Comparison of ENCODE assay signal across 12 cellular contexts in genomic region chr4:73661646-73662119, GRCh38. TPM values are rescaled to one million over a fixed set of nuclear protein-coding genes. Genes with fewer than 3 reads are reported as not detected.
DNase-seq lines count a peak whose midpoint lies in the region; ATAC-seq and TF ChIP-seq lines count a peak whose summit lies in the region.
"Had no signal": no experiment of that assay in that cellular context is flagged by ENCODE, and none has a peak within 500 bp of the region (broad histone marks: within the 10 kb centered on the region; RNA-seq: fewer than 3 reads in every experiment).

No MANE protein-coding gene starts in this region.

- CTCF ChIA-PET in Panc1 (lab: Charles Lee): no interaction called here

- H3K27ac ChIP-seq in Panc1 (ENCODE audit: low read length): peak overlapping the region; percentile 39; the same call in 1 of the 2 replicates

- intact Hi-C loops in Panc1 (cut with micrococcal nuclease; ENCODE audit: unreplicated experiment) (loop anchor here (2.0 to 5.0 kb wide), 3 partner anchors 206 to 471 kb away; partner anchors contain the start of gene CXCL1), posterior cingulate gyrus (cut with DNase I) (loop anchor here (2.0 to 5.0 kb wide), 2 partner anchors 261 to 471 kb away; no protein-coding TSS in a partner anchor)

- BruUV-seq in Panc1 (replicated peaks; lab: Mats Ljungman, UMichigan): no TSS peak

- in situ Hi-C loops in Panc1 (cut with HindIII; ENCODE audit: low pct_unique_long_range_greater_than_20kb, low sequenced_read_pairs): no loop called here

- POLR2A ChIA-PET in Panc1 (lab: Charles Lee): interaction anchor here (0.6 kb wide), 1 partner anchor 210 kb away, joined by 3 read pairs; no protein-coding TSS in a partner anchor

- H3K4me1 ChIP-seq in Panc1 (ENCODE audit: control insufficient read depth, insufficient read depth, low read length): no peaks in the 10 kb centered on the region

- H3K27me3 ChIP-seq in Panc1 (ENCODE audit: control insufficient read depth, insufficient read depth, low read length): no peaks in the 10 kb centered on the region

- ATAC-seq in Panc1 (no peak), HG03378 (IDR thresholded peaks at IDR 0.05; ENCODE audit: unreplicated experiment) (no peak)
- ATAC-seq: T-helper 17 cell had no signal

- no peaks in the 10 kb centered on the region for H3K36me3 ChIP-seq in Panc1 (ENCODE audit: control insufficient read depth, insufficient read depth, low read length)

- H3K4me3 ChIP-seq in Panc1 (ENCODE audit: low read depth in 2 of 2, low read length in 2 of 2) (no peak overlapping the region), skeletal muscle cell (ENCODE audit: low read depth, low read length) (no peak overlapping the region)

- H3K9me3 ChIP-seq in Panc1 (ENCODE audit: control insufficient read depth, insufficient read depth, low read depth, low read length): no peaks in the 10 kb centered on the region

- TF ChIP-seq CTCF in Panc1 (IDR thresholded peaks at IDR 0.05): no peak

- peak; percentile 6 for DNase-seq in activated CD4-positive, alpha-beta T cell treated with anti-CD3 and anti-CD28 coated beads for 48 hours
- no peak for DNase-seq in activated CD4-positive, alpha-beta T cell treated with anti-CD3 and anti-CD28 coated beads for 4 hours
- DNase-seq in Panc1 (ENCODE audit: low read depth, low spot score) (no peak), dermis microvascular lymphatic vessel endothelial cell (ENCODE audit: low read depth in 2 of 2) (peak; percentile 84 to 95), skeletal muscle cell (ENCODE audit: low read depth) (peak; percentile 96), SKM-1 (lab: John Stamatoyannopoulos, UW; ENCODE audit: unreplicated experiment) (no peak), posterior cingulate gyrus (no peak)
- DNase-seq: activated gamma-delta T cell treated with Interleukin-2 at 50 U/mL for 16 hours, AML-193, head of caudate nucleus, T-helper 17 cell had no signal

RNA-seq across cellular contexts. Expression of gene RASSF6, which starts 41.4 kb away (rescaled TPM):
- total RNA-seq in Panc1 (2021; ENCODE audit: unreplicated experiment) (0.15 TPM), dermis microvascular lymphatic vessel endothelial cell (not detected in 2 replicates)
- 0.05 TPM for polyA plus RNA-seq in Panc1 (2012; ENCODE audit: insufficient read length)

Comparison
In these comparisons a context has a peak if more than half of its experiments do, and no peak if none do; other contexts are left out.
1. DNase-seq: peak in activated CD4-positive, alpha-beta T cell treated with anti-CD3 and anti-CD28 coated beads for 48 hours (single experiment), dermis microvascular lymphatic vessel endothelial cell (2 of 2) and skeletal muscle cell (single experiment); none in activated CD4-positive, alpha-beta T cell treated with anti-CD3 and anti-CD28 coated beads for 4 hours (0 of 2), Panc1 (single experiment), SKM-1 (single experiment) and posterior cingulate gyrus (0 of 10).